Comparison of ENCODE assay signal across 9 cellular contexts in the genomic region with DNA sequence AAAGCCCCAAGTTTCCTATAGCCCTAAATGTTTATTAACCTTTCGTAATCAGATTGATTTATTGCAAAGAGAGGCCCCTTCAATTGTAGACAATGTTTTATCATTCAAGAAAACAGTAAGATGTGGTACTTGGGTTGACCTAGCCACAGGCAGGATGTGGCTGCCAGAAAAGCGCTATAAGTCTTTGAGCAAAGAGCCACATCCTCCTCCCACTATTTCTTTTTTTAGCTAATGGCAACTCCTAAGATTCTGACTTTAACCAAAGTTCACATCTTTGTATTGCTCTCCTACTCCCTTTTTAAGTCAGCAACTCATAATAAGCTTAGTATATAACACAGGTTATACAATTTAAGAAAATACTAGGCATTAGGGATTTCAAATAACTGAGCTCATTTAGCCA.
A peak's percentile ranks its signal among the peaks of the same experiment; 100 is the strongest.
DNase-seq lines count a peak whose midpoint lies in the region; ATAC-seq and TF ChIP-seq lines count a peak whose summit lies in the region.
"Had no signal": no experiment of that assay in that cellular context is flagged by ENCODE, and none has a peak within 500 bp of the region (broad histone marks: within the 10 kb centered on the region; RNA-seq: fewer than 3 reads in every experiment).

No MANE protein-coding gene starts in this region.

- H2AFZ ChIP-seq in GM23248, result no peak overlapping the region

- no peaks in the 10 kb centered on the region for H3K27me3 ChIP-seq in GM23248 (replicated peaks; ENCODE audit: insufficient read depth)
- H3K27me3 ChIP-seq in esophagus squamous epithelium, result no peaks in the 10 kb centered on the region

- no peaks in the 10 kb centered on the region for H3K79me2 ChIP-seq in GM23248 (ENCODE audit: insufficient read depth)

- H3K9ac ChIP-seq in GM23248, result no peak overlapping the region

- H3K9me3 ChIP-seq in GM23248 (ENCODE audit: low read depth) (no peaks in the 10 kb centered on the region), esophagus squamous epithelium (no peaks in the 10 kb centered on the region)

- no peaks in the 10 kb centered on the region for H3K4me1 ChIP-seq in GM23248 (ENCODE audit: insufficient read depth)
- H3K4me1 ChIP-seq in esophagus squamous epithelium, result peaks cover 0 to 5% (median 0%) of the 10 kb centered on the region in 3 donors

- H4K20me1 ChIP-seq in GM23248 (ENCODE audit: insufficient read depth), result no peaks in the 10 kb centered on the region

- H3K4me3 ChIP-seq in GM23248 (no peak overlapping the region), esophagus squamous epithelium (no peak overlapping the region)
- H3K4me3 ChIP-seq: SK-N-MC had no signal

- H3K27ac ChIP-seq in caudate nucleus (ENCODE audit: low read depth, low read length) (no peak overlapping the region), GM23248 (no peak overlapping the region), esophagus squamous epithelium (no peak overlapping the region)
- H3K27ac ChIP-seq: SK-N-MC had no signal

- DNase-seq in activated CD8-positive, alpha-beta memory T cell treated with anti-CD3 and anti-CD28 coated beads for 24 hours, result peak; percentile 68
- DNase-seq in stimulated activated CD4-positive, alpha-beta T cell treated with anti-CD3 and anti-CD28 coated beads, Interleukin-12 subunit alpha, Interleukin-12 subunit beta, amount 100 ng/mL, for 48 hours (ENCODE audit: low read depth in 2 of 3, low spot score in 1 of 3), result peak; percentile 36 to 40 (median 38)
- DNase-seq in caudate nucleus (lab: John Stamatoyannopoulos, UW) (no peak), NCI-H1930 (lab: John Stamatoyannopoulos, UW) (no peak), GM23248 (no peak), esophagus squamous epithelium (lab: John Stamatoyannopoulos, UW) (no peak)

- H3K4me2 ChIP-seq in GM23248 (ENCODE audit: unreplicated experiment), result no peak overlapping the region

- no peak for TF ChIP-seq CTCF in esophagus squamous epithelium (IDR thresholded peaks at IDR 0.05)

- ATAC-seq in GM19463 (IDR thresholded peaks at IDR 0.05; ENCODE audit: unreplicated experiment) (peak; percentile 71), HG03439 (IDR thresholded peaks at IDR 0.05; ENCODE audit: unreplicated experiment) (peak; percentile 60)

- H3K9me2 ChIP-seq in GM23248 (ENCODE audit: insufficient read depth), result no peaks in the 10 kb centered on the region

- in situ Hi-C loops in GM23248 (cut with MboI), result no loop called here

- H3K36me3 ChIP-seq in GM23248 (ENCODE audit: low read depth), result no peaks in the 10 kb centered on the region
- H3K36me3 ChIP-seq in esophagus squamous epithelium, result no peaks in the 10 kb centered on the region

- intact Hi-C loops in esophagus squamous epithelium (cut with DNase I), result no loop called here

- no peaks in the 10 kb centered on the region for H3F3A ChIP-seq in GM23248 (ENCODE audit: insufficient read depth)

- no peak for TF ChIP-seq POLR2A in esophagus squamous epithelium (IDR thresholded peaks at IDR 0.05)

- WGBS in GM23248 (ENCODE audit: low coverage in 1 of 2, low lambda C conversion rate in 2 of 2, missing lambda C conversion rate in 2 of 2), 2 experiments, result 69 to 76% methylated on average over 2 of the region's 2 CpGs
- 51 to 69% methylated on average over 2 of the region's 2 CpGs for WGBS in esophagus squamous epithelium, 2 donors

Comparison
In these comparisons a context has a peak if more than half of its experiments do, and no peak if none do; other contexts are left out.
1. DNase-seq: peak in activated CD8-positive, alpha-beta memory T cell treated with anti-CD3 and anti-CD28 coated beads for 24 hours (single experiment) and stimulated activated CD4-positive, alpha-beta T cell treated with anti-CD3 and anti-CD28 coated beads, Interleukin-12 subunit alpha, Interleukin-12 subunit beta, amount 100 ng/mL, for 48 hours (3 of 3); none in caudate nucleus (0 of 61), NCI-H1930 (0 of 2), GM23248 (single experiment) and esophagus squamous epithelium (single experiment).